In the genomic region with DNA sequence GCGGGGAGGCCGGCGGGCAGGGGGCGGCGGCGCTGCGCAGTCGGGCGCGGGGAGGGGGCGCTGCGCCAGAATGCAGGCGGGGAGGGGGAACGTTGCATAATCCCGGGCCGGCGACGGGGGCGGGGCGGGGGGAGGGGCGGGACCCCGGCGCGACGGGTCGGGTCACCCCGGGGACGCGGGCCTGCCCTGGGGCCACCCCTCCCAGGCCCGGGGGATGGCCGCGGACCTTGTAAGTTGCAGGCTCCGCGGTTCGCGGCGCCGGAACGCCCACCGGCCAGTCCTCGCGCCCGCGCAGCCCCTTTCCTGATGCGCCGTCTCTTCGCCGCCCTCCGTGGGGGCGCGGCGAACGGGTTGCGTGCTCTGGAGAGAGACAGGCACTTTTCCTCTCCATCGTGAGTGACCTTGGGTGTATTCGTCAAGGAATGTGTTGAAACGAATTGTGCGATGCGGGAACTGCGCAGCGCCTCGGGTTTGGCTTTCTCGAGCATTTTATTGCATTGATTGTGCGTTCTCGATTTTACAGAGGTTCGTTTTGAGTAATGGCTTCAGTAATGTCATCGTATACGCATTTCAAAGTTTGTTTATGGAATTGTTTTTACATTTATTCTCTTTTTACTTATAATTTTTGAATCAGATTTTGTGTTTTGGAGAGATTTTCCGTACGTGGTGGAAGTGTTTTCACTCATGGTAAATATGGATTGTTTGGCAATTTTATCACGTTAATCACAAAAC, we compare ENCODE assay signal across 8 cellular contexts. TPM values are rescaled to one million over a fixed set of nuclear protein-coding genes. Genes with fewer than 3 reads are reported as not detected.
DNase-seq lines count a peak whose midpoint lies in the region; ATAC-seq and TF ChIP-seq lines count a peak whose summit lies in the region.

No MANE protein-coding gene starts in this region.

- H3K9me3 Mint-ChIP-seq in activated CD4-positive, alpha-beta T cell treated with anti-CD3 and anti-CD28 coated beads for 36 hours (ENCODE audit: low read depth), result no peaks in the 10 kb centered on the region

- intact Hi-C loops in activated CD4-positive, alpha-beta T cell treated with anti-CD3 and anti-CD28 coated beads for 36 hours (cut with DNase I, micrococcal nuclease), result loop anchor here (1.0 to 10.0 kb wide), 12 partner anchors 30 to 930 kb away; partner anchors contain the start of genes CDK20 (in 1 of the 2), NXNL2 (in 1 of the 2) and SECISBP2 (in 1 of the 2)
- intact Hi-C loops in right lobe of liver (cut with DNase I), result no loop called here

- peak overlapping the region; percentile 71 to 78 for H3K9ac ChIP-seq in duodenal mucosa (ENCODE audit: low read depth in 1 of 2, low read length in 2 of 2)

- H3K27me3 Mint-ChIP-seq in activated CD4-positive, alpha-beta T cell treated with anti-CD3 and anti-CD28 coated beads for 36 hours, result no peaks in the 10 kb centered on the region

- no peak for TF ChIP-seq POLR2A in right lobe of liver (IDR thresholded peaks at IDR 0.05)

- H3K27ac Mint-ChIP-seq in activated CD4-positive, alpha-beta T cell treated with anti-CD3 and anti-CD28 coated beads for 36 hours, result peak overlapping the region; percentile 97

- peaks cover 11% of the 10 kb centered on the region for H3K36me3 Mint-ChIP-seq in activated CD4-positive, alpha-beta T cell treated with anti-CD3 and anti-CD28 coated beads for 36 hours (ENCODE audit: low read depth)

- H3K9me3 ChIP-seq in duodenal mucosa (ENCODE audit: control insufficient read depth in 1 of 2, low read length in 2 of 2), result no peaks in the 10 kb centered on the region
- H3K9me3 ChIP-seq in right lobe of liver, result no peaks in the 10 kb centered on the region

- H3K27me3 ChIP-seq in duodenal mucosa (ENCODE audit: control insufficient read depth in 1 of 2, insufficient read depth in 2 of 2, low read length in 2 of 2) (no peaks in the 10 kb centered on the region), right lobe of liver (no peaks in the 10 kb centered on the region)

- peak overlapping the region; percentile 94 for H3K4me3 Mint-ChIP-seq in activated CD4-positive, alpha-beta T cell treated with anti-CD3 and anti-CD28 coated beads for 36 hours

- CTCF ChIA-PET in activated CD4-positive, alpha-beta T cell treated with anti-CD3 and anti-CD28 coated beads for 36 hours (lab: Charles Lee), result no interaction called here

- DNase-seq in activated CD8-positive, alpha-beta memory T cell treated with anti-CD3 and anti-CD28 coated beads for 24 hours, result peak; percentile 76
- DNase-seq in activated CD8-positive, alpha-beta memory T cell treated with anti-CD3 and anti-CD28 coated beads, Interleukin-2, amount 50 U/mL, for 4 hours, result no peak
- DNase-seq in NCI-H1930 (lab: John Stamatoyannopoulos, UW), result peak; percentile 49 to 67
- DNase-seq in activated CD4-positive, alpha-beta T cell treated with anti-CD3 and anti-CD28 coated beads for 36 hours, result peak; percentile 67
- DNase-seq in right lobe of liver, result peak in 2 of 3 donors; percentile 66 to 67
- DNase-seq in stimulated activated CD4-positive, alpha-beta T cell treated with anti-CD3 and anti-CD28 coated beads, TNF-alpha, amount 100 ng/mL, for 48 hours (ENCODE audit: low read depth in 3 of 3), result peak in 2 of 3 donors; percentile 8 to 20

- peaks cover 40% of the 10 kb centered on the region for H3K4me1 Mint-ChIP-seq in activated CD4-positive, alpha-beta T cell treated with anti-CD3 and anti-CD28 coated beads for 36 hours

- 2% methylated on average over 29 of the region's 71 CpGs for WGBS in right lobe of liver (ENCODE audit: insufficient coverage, low coverage, low lambda C conversion rate, missing lambda C conversion rate)

- TF ChIP-seq CTCF in right lobe of liver (IDR thresholded peaks at IDR 0.05), result no peak

- H3K4me1 ChIP-seq in duodenal mucosa (ENCODE audit: control insufficient read depth in 1 of 2, insufficient read depth in 2 of 2, low read length in 2 of 2) (peaks cover 23 to 26% of the 10 kb centered on the region in 2 donors), right lobe of liver (peaks cover 0 to 13% (median 0%) of the 10 kb centered on the region in 4 donors)

- POLR2A ChIA-PET in activated CD4-positive, alpha-beta T cell treated with anti-CD3 and anti-CD28 coated beads for 36 hours (lab: Charles Lee), result no interaction called here

- H3K4me3 ChIP-seq in duodenal mucosa (ENCODE audit: low read depth in 1 of 2, low read length in 2 of 2) (peak overlapping the region; percentile 85 to 93), right lobe of liver (peak overlapping the region; percentile 65 to 89 (median 81))

- H3K36me3 ChIP-seq in duodenal mucosa (ENCODE audit: control insufficient read depth in 1 of 2, insufficient read depth in 2 of 2, low read length in 2 of 2) (no peaks in the 10 kb centered on the region), right lobe of liver (no peaks in the 10 kb centered on the region)

- H3K27ac ChIP-seq in duodenal mucosa (ENCODE audit: low read depth, low read length), result peak overlapping the region; percentile 86
- peak overlapping the region; percentile 76 to 92 (median 86) for H3K27ac ChIP-seq in right lobe of liver

- ATAC-seq in HG02852 (IDR thresholded peaks at IDR 0.05; ENCODE audit: unreplicated experiment) (peak; percentile 31), right lobe of liver (peak; percentile 16 to 46 (median 40))
- peak; percentile 17 for ATAC-seq in activated CD4-positive, alpha-beta T cell treated with anti-CD3 and anti-CD28 coated beads for 36 hours

RNA-seq across cellular contexts. Expression of gene SPIN1, which starts 0.8 kb away (rescaled TPM):
- 10 to 100 TPM; 17.9 to 22.1 TPM for total RNA-seq in activated CD4-positive, alpha-beta T cell treated with anti-CD3 and anti-CD28 coated beads for 36 hours
- total RNA-seq in right lobe of liver, result 10 to 100 TPM; 15.7 to 21.2 (median 18.7) TPM

Comparison
In these comparisons a context has a peak if more than half of its experiments do, and no peak if none do; other contexts are left out.
1. intact Hi-C loops: an anchor here in activated CD4-positive, alpha-beta T cell treated with anti-CD3 and anti-CD28 coated beads for 36 hours (1.0 to 10.0 kb wide); none called in right lobe of liver.